ENCODE assay signal across 9 cellular contexts in the genomic region with DNA sequence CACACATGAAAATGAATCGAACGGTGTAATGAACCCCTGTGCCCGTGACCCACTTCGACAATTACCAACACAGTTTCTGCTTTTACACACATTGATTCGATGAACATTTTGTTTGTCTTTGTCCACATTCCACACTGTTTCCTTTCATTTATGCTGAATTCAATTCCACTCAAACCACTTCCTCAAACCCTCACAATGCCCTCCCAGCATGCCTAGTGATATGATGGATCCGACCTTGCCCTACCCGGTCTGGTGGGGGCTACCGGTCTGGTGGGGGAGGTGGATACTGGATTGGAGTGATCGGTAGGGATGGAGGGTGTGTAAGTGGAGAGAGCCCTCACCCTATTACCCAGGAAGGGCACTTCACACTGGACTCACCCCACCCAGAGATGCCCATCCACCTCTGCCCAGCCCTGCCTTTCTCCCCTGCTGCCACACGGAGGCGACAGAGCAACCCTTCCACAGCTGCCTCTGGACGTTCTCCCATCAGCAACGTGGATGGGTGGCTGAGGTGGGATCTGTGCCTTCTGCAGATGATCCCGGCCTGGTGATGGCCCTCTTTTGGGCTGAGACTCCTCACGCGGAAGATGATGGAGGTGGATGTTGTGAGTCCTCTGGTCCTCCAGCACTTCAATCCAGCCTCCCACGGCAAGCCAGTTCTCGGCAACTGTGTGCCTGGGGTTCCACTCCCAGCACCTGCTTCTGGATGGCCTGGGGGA. TPM values are rescaled to one million over a fixed set of nuclear protein-coding genes. Genes with fewer than 3 reads are reported as not detected.
DNase-seq lines count a peak whose midpoint lies in the region; ATAC-seq and TF ChIP-seq lines count a peak whose summit lies in the region.
"Had no signal": no experiment of that assay in that cellular context is flagged by ENCODE, and none has a peak within 500 bp of the region (broad histone marks: within the 10 kb centered on the region; RNA-seq: fewer than 3 reads in every experiment).

No MANE protein-coding gene starts in this region.

- CTCF ChIA-PET in Calu3 (lab: Charles Lee): interaction anchor here (1.0 to 3.1 kb wide), 5 partner anchors 10 to 354 kb away, joined by 3 to 18 read pairs (median 5); no protein-coding TSS in a partner anchor

- BruUV-seq in Calu3 (replicated peaks; lab: Mats Ljungman, UMichigan): no TSS peak

- DNase-seq in Calu3: peak; percentile 79
- DNase-seq in HS-27A (ENCODE audit: low read depth): peak; percentile 66
- DNase-seq in Peyer's patch: peak; percentile 60 to 87 (median 86)
- DNase-seq in activated T-cell treated with anti-CD3 and anti-CD28 coated beads, Interleukin-2, amount 50 U/mL, for 72 hours: peak; percentile 68 to 69
- DNase-seq in fibroblast of mammary gland (ENCODE audit: low read depth): peak; percentile 55
- DNase-seq in thoracic aorta (ENCODE audit: low spot score): no peak

- H3K36me3 ChIP-seq in Peyer's patch (no peaks in the 10 kb centered on the region), neural cell (ENCODE audit: insufficient read depth, low read length) (no peaks in the 10 kb centered on the region), thoracic aorta (no peaks in the 10 kb centered on the region)

- H3K4me1 ChIP-seq in Peyer's patch (peaks cover 0 to 33% (median 3%) of the 10 kb centered on the region in 4 donors), thoracic aorta (ENCODE audit: control insufficient read depth in 1 of 2, low read depth in 2 of 2) (peaks cover 16 to 48% of the 10 kb centered on the region in 2 donors)

- peaks cover 17% of the 10 kb centered on the region for H3K4me1 Mint-ChIP-seq in Calu3 (ENCODE audit: low read depth, unreplicated experiment)
- no peaks in the 10 kb centered on the region for H3K4me1 Mint-ChIP-seq in activated T-cell treated with anti-CD3 and anti-CD28 coated beads, Interleukin-2, amount 50 U/mL, for 72 hours (ENCODE audit: low read depth)

- no peaks in the 10 kb centered on the region for H4K20me1 ChIP-seq in neural cell (ENCODE audit: insufficient read depth)

- no peak overlapping the region for H2AFZ ChIP-seq in neural cell (ENCODE audit: low read depth, low read length)

- no peak overlapping the region for H3K27ac Mint-ChIP-seq in Calu3 (ENCODE audit: unreplicated experiment)
- H3K27ac Mint-ChIP-seq in activated T-cell treated with anti-CD3 and anti-CD28 coated beads, Interleukin-2, amount 50 U/mL, for 72 hours: no peak overlapping the region
- H3K27ac Mint-ChIP-seq: T-helper 1 cell treated with Interleukin-12 subunit alpha and Interleukin-12 subunit beta and Interleukin-4 antibody, amounts not matched to agents 30 μg/mL and 1 μg/mL, for 36 hours had no signal

- no peaks in the 10 kb centered on the region for H3K36me3 Mint-ChIP-seq in Calu3 (ENCODE audit: insufficient read depth, unreplicated experiment)
- no peaks in the 10 kb centered on the region for H3K36me3 Mint-ChIP-seq in activated T-cell treated with anti-CD3 and anti-CD28 coated beads, Interleukin-2, amount 50 U/mL, for 72 hours (ENCODE audit: insufficient read depth in 2 of 2)

- H3K4me3 ChIP-seq in Peyer's patch: no peak overlapping the region
- no peak overlapping the region for H3K4me3 ChIP-seq in fibroblast of mammary gland (ENCODE audit: control insufficient read depth, low read depth, low read length)
- no peak overlapping the region for H3K4me3 ChIP-seq in neural cell (ENCODE audit: low read length)
- H3K4me3 ChIP-seq in thoracic aorta: peak overlapping the region; percentile 16

- H3K9ac ChIP-seq in neural cell (ENCODE audit: low read length): no peak overlapping the region

- no peaks in the 10 kb centered on the region for H3F3A ChIP-seq in neural cell (ENCODE audit: insufficient read depth, low read length, poor library complexity, severe bottlenecking)

- H3K4me3 Mint-ChIP-seq in Calu3 (ENCODE audit: low read depth, unreplicated experiment): peak overlapping the region; percentile 48
- peak overlapping the region; percentile 4 to 49 for H3K4me3 Mint-ChIP-seq in activated T-cell treated with anti-CD3 and anti-CD28 coated beads, Interleukin-2, amount 50 U/mL, for 72 hours
- H3K4me3 Mint-ChIP-seq: T-helper 1 cell treated with Interleukin-12 subunit alpha and Interleukin-12 subunit beta and Interleukin-4 antibody, amounts not matched to agents 30 μg/mL and 1 μg/mL, for 36 hours had no signal

- H3K27me3 Mint-ChIP-seq in Calu3 (ENCODE audit: unreplicated experiment): peaks cover 8% of the 10 kb centered on the region
- peaks cover 18% of the 10 kb centered on the region for H3K27me3 Mint-ChIP-seq in activated T-cell treated with anti-CD3 and anti-CD28 coated beads, Interleukin-2, amount 50 U/mL, for 72 hours (ENCODE audit: low read depth)

- intact Hi-C loops in Calu3 (cut with micrococcal nuclease; ENCODE audit: unreplicated experiment): loop anchor here (1.0 to 5.0 kb wide), 2 partner anchors 42 to 57 kb away; no protein-coding TSS in a partner anchor

- H3K4me2 ChIP-seq in neural cell (ENCODE audit: low read length): no peak overlapping the region

- H3K9me3 ChIP-seq in Peyer's patch (no peaks in the 10 kb centered on the region), neural cell (ENCODE audit: low read length) (no peaks in the 10 kb centered on the region), thoracic aorta (no peaks in the 10 kb centered on the region)

- TF ChIP-seq CTCF in Calu3 (IDR thresholded peaks at IDR 0.05; ENCODE audit: unreplicated experiment) (peak; percentile 84), Peyer's patch (IDR thresholded peaks at IDR 0.05) (peak; percentile 59 to 95 (median 86)), fibroblast of mammary gland (conservative IDR thresholded peaks at IDR 0.05; ENCODE audit: control insufficient read depth, insufficient read depth, low read depth, low read length) (peak; percentile 95), neural cell (IDR thresholded peaks at IDR 0.05; ENCODE audit: poor library complexity, severe bottlenecking) (peak; percentile 27), thoracic aorta (IDR thresholded peaks at IDR 0.05) (peak; percentile 73)

- no peaks in the 10 kb centered on the region for H3K79me2 ChIP-seq in neural cell (replicated peaks; ENCODE audit: insufficient read depth, low read length)

- no peaks in the 10 kb centered on the region for H3K9me2 ChIP-seq in neural cell (ENCODE audit: insufficient read depth, low read length)

- TF ChIP-seq RAD21 in neural cell (conservative IDR thresholded peaks at IDR 0.05): no peak

- no peaks in the 10 kb centered on the region for H3K27me3 ChIP-seq in Peyer's patch
- H3K27me3 ChIP-seq in neural cell (ENCODE audit: insufficient read depth, low read depth, low read length): no peaks in the 10 kb centered on the region
- no peaks in the 10 kb centered on the region for H3K27me3 ChIP-seq in thoracic aorta (replicated peaks; ENCODE audit: insufficient read depth)

- no peaks in the 10 kb centered on the region for H3K9me3 Mint-ChIP-seq in Calu3 (ENCODE audit: low read depth, unreplicated experiment)
- H3K9me3 Mint-ChIP-seq in activated T-cell treated with anti-CD3 and anti-CD28 coated beads, Interleukin-2, amount 50 U/mL, for 72 hours: no peaks in the 10 kb centered on the region
- H3K9me3 Mint-ChIP-seq: T-helper 1 cell treated with Interleukin-12 subunit alpha and Interleukin-12 subunit beta and Interleukin-4 antibody, amounts not matched to agents 30 μg/mL and 1 μg/mL, for 36 hours had no signal

- TF ChIP-seq EP300 in neural cell (conservative IDR thresholded peaks at IDR 0.05; ENCODE audit: poor library complexity, severe bottlenecking): no peak

- TF ChIP-seq POLR2A in Peyer's patch (IDR thresholded peaks at IDR 0.05): no peak

- peak; percentile 82 to 88 for ATAC-seq in activated T-cell treated with anti-CD3 and anti-CD28 coated beads, Interleukin-2, amount 50 U/mL, for 72 hours (replicated peaks in 1 of 2)
- no peak for ATAC-seq in thoracic aorta (ENCODE audit: insufficient number of reproducible peaks, low FRiP score, low read depth)
- ATAC-seq in GM18861 (IDR thresholded peaks at IDR 0.05; ENCODE audit: unreplicated experiment): no peak

- H3K27ac ChIP-seq in Peyer's patch (peak overlapping the region in 2 of 4 donors; percentile 2 to 3), neural cell (ENCODE audit: low read length) (no peak overlapping the region), thoracic aorta (peak overlapping the region; percentile 77 to 86)

TF ChIP-seq in neural cell, 6 proteins besides CTCF, POLR2A, EP300 and RAD21:
- TF ChIP-seq POLR2AphosphoS5 (IDR thresholded peaks at IDR 0.05): no peak

RNA-seq across cellular contexts. Expression of gene P2RY2, which starts 33.0 kb away (rescaled TPM):
- total RNA-seq in Calu3 (2022) (1.6 and 2.3 TPM in 2 replicates), Peyer's patch (10 to 100 TPM in 3 of 4 donors, 1 to 10 TPM in 1; 6.6 to 42.7 (median 33.5) TPM), thoracic aorta (1 to 10 TPM; 3.5 to 5.7 TPM)
- total RNA-seq in activated T-cell treated with anti-CD3 and anti-CD28 coated beads, Interleukin-2, amount 50 U/mL, for 72 hours: not detected
- not detected in 2 replicates for polyA plus RNA-seq in neural cell
- polyA minus RNA-seq in neural cell: not detected in 2 replicates

RNA-seq across cellular contexts. Expression of gene FCHSD2, which starts 43.0 kb away (rescaled TPM):
- total RNA-seq in Calu3 (2022) (16.2 and 16.4 TPM in 2 replicates), Peyer's patch (10 to 100 TPM in 3 of 4 donors, 1 to 10 TPM in 1; 6.7 to 95.7 (median 10.2) TPM), thoracic aorta (10 to 100 TPM; 56.5 to 75.3 TPM)
- total RNA-seq in activated T-cell treated with anti-CD3 and anti-CD28 coated beads, Interleukin-2, amount 50 U/mL, for 72 hours: 10 to 100 TPM; 38.3 to 47.1 TPM
- 40.8 and 44.0 TPM in 2 replicates for polyA plus RNA-seq in neural cell
- polyA minus RNA-seq in neural cell: 47.7 and 53.1 TPM in 2 replicates

Comparison
In these comparisons a context has a peak if more than half of its experiments do, and no peak if none do; other contexts are left out.
1. CTCF ChIP-seq: peak in every context shown above with its lines; median percentile 95 in fibroblast of mammary gland; 86 in Peyer's patch; 84 in Calu3; 73 in thoracic aorta; 27 in neural cell.
2. ATAC-seq: peak in activated T-cell treated with anti-CD3 and anti-CD28 coated beads, Interleukin-2, amount 50 U/mL, for 72 hours (2 of 2); none in thoracic aorta (single experiment) and GM18861 (single experiment).